ENCODE assay signal across 9 cellular contexts in the genomic region with DNA sequence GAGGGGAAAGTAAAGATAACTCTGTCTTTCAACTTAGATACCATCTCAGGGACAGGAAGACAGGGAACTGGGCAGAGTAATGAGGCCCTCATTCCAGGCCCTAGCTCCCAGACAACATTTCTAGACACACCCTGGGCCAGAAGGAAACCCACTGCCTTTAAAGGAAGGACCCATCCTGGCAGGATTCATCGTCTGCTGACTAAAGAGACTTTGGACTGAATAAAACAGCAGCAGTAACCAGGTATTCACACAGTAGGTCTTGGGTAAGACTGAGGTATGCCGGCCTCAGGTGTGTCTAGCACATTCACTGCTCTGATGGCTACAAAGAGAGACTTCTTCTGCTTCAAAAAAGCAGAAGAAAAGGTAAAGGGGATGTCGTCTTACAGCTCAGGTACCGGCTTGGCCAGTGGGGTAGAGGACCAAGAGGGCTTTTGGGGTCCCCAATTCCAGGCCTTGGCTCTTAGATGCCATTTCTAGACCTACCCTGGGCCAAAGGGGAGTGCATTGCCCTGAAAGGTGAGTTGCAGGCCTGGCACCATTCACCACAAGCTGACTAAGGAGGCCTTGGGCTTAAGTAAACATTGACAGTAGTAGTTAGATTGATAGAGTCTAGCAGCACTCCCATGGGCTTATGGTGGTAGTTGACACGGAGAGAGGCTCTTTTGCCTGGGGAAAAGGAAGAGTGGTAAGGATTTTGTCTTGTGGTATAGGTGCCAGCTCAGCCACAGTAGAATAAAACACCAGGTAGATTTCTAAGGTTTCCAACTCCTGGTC. TPM values are rescaled to one million over a fixed set of nuclear protein-coding genes. Genes with fewer than 3 reads are reported as not detected.
A peak's percentile ranks its signal among the peaks of the same experiment; 100 is the strongest.
DNase-seq lines count a peak whose midpoint lies in the region; ATAC-seq, FAIRE-seq and TF ChIP-seq lines count a peak whose summit lies in the region.
"Had no signal": no experiment of that assay in that cellular context is flagged by ENCODE, and none has a peak within 500 bp of the region (broad histone marks: within the 10 kb centered on the region; RNA-seq: fewer than 3 reads in every experiment).

No MANE protein-coding gene starts in this region.

- intact Hi-C loops in activated naive CD4-positive, alpha-beta T cell treated with anti-CD3 and anti-CD28 coated beads for 36 hours (cut with micrococcal nuclease), result no loop called here

- DNase-seq in activated naive CD4-positive, alpha-beta T cell treated with anti-CD3 and anti-CD28 coated beads, Interleukin-2, amount 50 U/mL, for 72 hours (ENCODE audit: low spot score in 2 of 2), result no peak
- no peak for DNase-seq in activated naive CD4-positive, alpha-beta T cell treated with anti-CD3 and anti-CD28 coated beads for 36 hours
- DNase-seq in HT1080 (ENCODE audit: low read depth), result peak; percentile 39
- DNase-seq in epithelial cell of esophagus (ENCODE audit: low read depth), result peak; percentile 68
- no peak for DNase-seq in type B pancreatic cell (ENCODE audit: extremely low spot score, unreplicated experiment)
- no peak for DNase-seq in GM19239 (ENCODE audit: insufficient read length, low spot score)
- no peak for DNase-seq in NK-92 treated with Interleukin-12 subunit alpha and Interleukin-12 subunit beta, amount 100 ng/mL, for 24 hours (lab: John Stamatoyannopoulos, UW)

- no peak for FAIRE-seq in GM19239 (lab: Jason Lieb, UNC)

- peaks cover 16% of the 10 kb centered on the region for H3K4me1 Mint-ChIP-seq in activated naive CD4-positive, alpha-beta T cell treated with anti-CD3 and anti-CD28 coated beads for 36 hours (ENCODE audit: low read depth)
- peaks cover 8% of the 10 kb centered on the region for H3K4me1 Mint-ChIP-seq in type B pancreatic cell (ENCODE audit: unreplicated experiment)

- peak overlapping the region; percentile 46 to 69 for H3K27ac Mint-ChIP-seq in activated naive CD4-positive, alpha-beta T cell treated with anti-CD3 and anti-CD28 coated beads, Interleukin-2, amount 50 U/mL, for 72 hours
- H3K27ac Mint-ChIP-seq in activated naive CD4-positive, alpha-beta T cell treated with anti-CD3 and anti-CD28 coated beads for 36 hours, result no peak overlapping the region
- H3K27ac Mint-ChIP-seq in type B pancreatic cell, result peak overlapping the region; percentile 35

- peaks cover 45 to 48% of the 10 kb centered on the region in 2 donors for H3K36me3 Mint-ChIP-seq in activated naive CD4-positive, alpha-beta T cell treated with anti-CD3 and anti-CD28 coated beads, Interleukin-2, amount 50 U/mL, for 72 hours
- peaks cover 33% of the 10 kb centered on the region for H3K36me3 Mint-ChIP-seq in activated naive CD4-positive, alpha-beta T cell treated with anti-CD3 and anti-CD28 coated beads for 36 hours (ENCODE audit: low read depth)
- H3K36me3 Mint-ChIP-seq in type B pancreatic cell, result peaks cover 31% of the 10 kb centered on the region

- CTCF ChIA-PET in activated naive CD4-positive, alpha-beta T cell treated with anti-CD3 and anti-CD28 coated beads for 36 hours (lab: Charles Lee), result interaction anchor here (0.6 kb wide), 1 partner anchor 44 kb away, joined by 4 read pairs; no protein-coding TSS in a partner anchor

- peaks cover 13 to 21% of the 10 kb centered on the region in 2 donors for H3K9me3 Mint-ChIP-seq in activated naive CD4-positive, alpha-beta T cell treated with anti-CD3 and anti-CD28 coated beads, Interleukin-2, amount 50 U/mL, for 72 hours
- peaks cover 23% of the 10 kb centered on the region for H3K9me3 Mint-ChIP-seq in activated naive CD4-positive, alpha-beta T cell treated with anti-CD3 and anti-CD28 coated beads for 36 hours
- peaks cover 5% of the 10 kb centered on the region for H3K9me3 Mint-ChIP-seq in type B pancreatic cell

- H3K4me3 ChIP-seq in epithelial cell of esophagus (ENCODE audit: low read length), result no peak overlapping the region
- H3K4me3 ChIP-seq: tibial nerve had no signal

- H3K4me3 Mint-ChIP-seq in activated naive CD4-positive, alpha-beta T cell treated with anti-CD3 and anti-CD28 coated beads for 36 hours, result no peak overlapping the region
- no peak overlapping the region for H3K4me3 Mint-ChIP-seq in type B pancreatic cell

- TF ChIP-seq CTCF in epithelial cell of esophagus (IDR thresholded peaks at IDR 0.05; ENCODE audit: insufficient read depth, low read depth, low read length, missing control alignments) (no peak), type B pancreatic cell (conservative IDR thresholded peaks at IDR 0.05) (no peak)

- ATAC-seq in activated naive CD4-positive, alpha-beta T cell treated with anti-CD3 and anti-CD28 coated beads, Interleukin-2, amount 50 U/mL, for 72 hours, result no peak
- ATAC-seq in HG03135 (IDR thresholded peaks at IDR 0.05; ENCODE audit: unreplicated experiment), result no peak

- no peaks in the 10 kb centered on the region for H3K27me3 Mint-ChIP-seq in activated naive CD4-positive, alpha-beta T cell treated with anti-CD3 and anti-CD28 coated beads for 36 hours (ENCODE audit: low read depth)
- H3K27me3 Mint-ChIP-seq in type B pancreatic cell, result no peaks in the 10 kb centered on the region

RNA-seq across cellular contexts. Expression of gene SNX14, which starts 13.4 kb away (rescaled TPM):
- total RNA-seq in activated naive CD4-positive, alpha-beta T cell treated with anti-CD3 and anti-CD28 coated beads, Interleukin-2, amount 50 U/mL, for 72 hours, result 10 to 100 TPM; 53.6 to 54.8 TPM
- 10 to 100 TPM; 18.8 to 22.6 TPM for total RNA-seq in activated naive CD4-positive, alpha-beta T cell treated with anti-CD3 and anti-CD28 coated beads for 36 hours
- total RNA-seq in HT1080 (2014; rRNA removed; shearing (Covaris generic)), result 86.3 and 87.8 TPM in 2 replicates
- 68.1 and 84.2 TPM in 2 replicates for polyA plus RNA-seq in HT1080 (2015; cell fraction: cytosol; rRNA removed)
- 223 and 232 TPM in 2 replicates for polyA plus RNA-seq in HT1080 (2015; cell fraction: nucleus; rRNA removed)
- 62.4 and 64.4 TPM in 2 replicates for total RNA-seq in type B pancreatic cell (ENCODE audit: low replicate concordance)

Comparison
In these comparisons a context has a peak if more than half of its experiments do, and no peak if none do; other contexts are left out.
1. DNase-seq: peak in HT1080 (single experiment) and epithelial cell of esophagus (single experiment); none in activated naive CD4-positive, alpha-beta T cell treated with anti-CD3 and anti-CD28 coated beads, Interleukin-2, amount 50 U/mL, for 72 hours (0 of 2), activated naive CD4-positive, alpha-beta T cell treated with anti-CD3 and anti-CD28 coated beads for 36 hours (single experiment), type B pancreatic cell (single experiment), GM19239 (single experiment) and NK-92 treated with Interleukin-12 subunit alpha and Interleukin-12 subunit beta, amount 100 ng/mL, for 24 hours (single experiment).